ENCODE assay signal across 22 cellular contexts in genomic region chr12:1064317-1064716, GRCh38.
DNase-seq lines count a peak whose midpoint lies in the region; ATAC-seq, FAIRE-seq and TF ChIP-seq lines count a peak whose summit lies in the region.
"Had no signal": no experiment of that assay in that cellular context is flagged by ENCODE, and none has a peak within 500 bp of the region (broad histone marks: within the 10 kb centered on the region; RNA-seq: fewer than 3 reads in every experiment).

No MANE protein-coding gene starts in this region.

- TF ChIP-seq EP300 in K562 (IDR thresholded peaks at IDR 0.05; ENCODE audit: low read length) = no peak

- H3K4me1 ChIP-seq in HEK293 (ENCODE audit: control insufficient read depth, insufficient read depth, low read length) (peaks cover 5% of the 10 kb centered on the region; the same call in 1 of the 2 replicates), K562 (replicated peaks in 1 of 2; ENCODE audit: control insufficient read depth in 2 of 2, insufficient read depth in 2 of 2, low read length in 2 of 2) (no peaks in the 10 kb centered on the region)
- H3K4me1 ChIP-seq in effector memory CD4-positive, alpha-beta T cell (ENCODE audit: control insufficient read depth, insufficient read depth, low read length, poor library complexity, severe bottlenecking) = no peaks in the 10 kb centered on the region
- H3K4me1 ChIP-seq: A549, Caco-2 had no signal

- no peaks in the 10 kb centered on the region for H3K9me1 ChIP-seq in K562 (ENCODE audit: control insufficient read depth, insufficient read depth, low read length)

- TF ChIP-seq POLR2A in K562 (conservative IDR thresholded peaks at IDR 0.05) = no peak

- DNase-seq in activated CD4-positive, alpha-beta T cell treated with anti-CD3 and anti-CD28 coated beads, Interleukin-2, amount 10 ng/mL, durations not matched to agents 24 days and 14 days = peak; percentile 12
- no peak for DNase-seq in activated CD4-positive, alpha-beta T cell treated with anti-CD3 and anti-CD28 coated beads, Interleukin-2, amount 10 ng/mL, durations not matched to agents 7 days and 5 days
- DNase-seq in K562 (ENCODE audit: extremely low read depth in 1 of 4, low spot score in 3 of 4) = no peak
- DNase-seq in effector memory CD4-positive, alpha-beta T cell = no peak
- no peak for DNase-seq in NCI-H1694 treated with DMSO at 0.1 percent for 48 hours (lab: John Stamatoyannopoulos, UW)
- DNase-seq: AML-193; Caco-2; Calu3; CD4-positive, alpha-beta T cell; CD8-positive, alpha-beta T cell; DMS79 treated with DMSO at 0.1 percent for 48 hours; GF-D8 had no signal

- H3K4me3 Mint-ChIP-seq in activated CD4-positive, alpha-beta T cell treated with anti-CD3 and anti-CD28 coated beads, Interleukin-2, amount 10 ng/mL, durations not matched to agents 24 days and 14 days = no peak overlapping the region
- H3K4me3 Mint-ChIP-seq in activated CD4-positive, alpha-beta T cell treated with anti-CD3 and anti-CD28 coated beads, Interleukin-2, amount 10 ng/mL, durations not matched to agents 7 days and 5 days = no peak overlapping the region
- H3K4me3 Mint-ChIP-seq: B cell; CD4-positive, alpha-beta T cell; CD8-positive, alpha-beta T cell had no signal

- H3K27ac ChIP-seq in HEK293 (ENCODE audit: extremely low read depth, low read depth, low read length) (no peak overlapping the region), K562 (ENCODE audit: extremely low read depth, low read depth, low read length) (no peak overlapping the region)
- no peak overlapping the region for H3K27ac ChIP-seq in effector memory CD4-positive, alpha-beta T cell (ENCODE audit: insufficient read depth, low read length, poor library complexity, severe bottlenecking)
- H3K27ac ChIP-seq: 22Rv1; A549; BLaER1 treated with 17β-estradiol and CSF1 and Interleukin-3, amounts not matched to agents 10 nM and 100 nM; C4-2B had no signal

- H3K36me3 ChIP-seq in HEK293 (ENCODE audit: control insufficient read depth in 2 of 2, insufficient read depth in 1 of 2, low read length in 2 of 2) (no peaks in the 10 kb centered on the region; a peak in 1 of 3 replicates), K562 (ENCODE audit: control insufficient read depth, insufficient read depth, low read length) (no peaks in the 10 kb centered on the region)
- H3K36me3 ChIP-seq in effector memory CD4-positive, alpha-beta T cell (ENCODE audit: control insufficient read depth, insufficient read depth, low read length) = no peaks in the 10 kb centered on the region

- no TSS peak for BruUV-seq in K562 (replicated peaks; lab: Mats Ljungman, UMichigan)

- H3K27me3 Mint-ChIP-seq in activated CD4-positive, alpha-beta T cell treated with anti-CD3 and anti-CD28 coated beads, Interleukin-2, amount 10 ng/mL, durations not matched to agents 24 days and 14 days = no peaks in the 10 kb centered on the region
- no peaks in the 10 kb centered on the region for H3K27me3 Mint-ChIP-seq in activated CD4-positive, alpha-beta T cell treated with anti-CD3 and anti-CD28 coated beads, Interleukin-2, amount 10 ng/mL, durations not matched to agents 7 days and 5 days
- H3K27me3 Mint-ChIP-seq: B cell; CD4-positive, alpha-beta T cell had no signal

- no peak for ATAC-seq in K562
- ATAC-seq: A549; CD8-positive, alpha-beta T cell had no signal

- FAIRE-seq in K562 (lab: Jason Lieb, UNC) = no peak
- FAIRE-seq: D721Med, G401.6, GM12891, GM19239 had no signal

- H3K9me3 ChIP-seq in HEK293 (ENCODE audit: control insufficient read depth, insufficient read depth, low read depth, low read length) (no peaks in the 10 kb centered on the region), K562 (replicated peaks; ENCODE audit: control insufficient read depth, insufficient read depth, low read depth, low read length) (peaks cover under 1% of the 10 kb centered on the region; the same call in 1 of the 2 replicates)
- H3K9me3 ChIP-seq in effector memory CD4-positive, alpha-beta T cell (ENCODE audit: control insufficient read depth, low read length) = no peaks in the 10 kb centered on the region

- WGBS in K562 (ENCODE audit: insufficient coverage, low coverage, missing lambda C conversion rate) = 90% methylated on average over 2 of the region's 2 CpGs

- TF ChIP-seq RAD21 in K562 (CRISPR knock-in tag; conservative IDR thresholded peaks at IDR 0.05 in 1 of 2, IDR thresholded peaks at IDR 0.05 in 1 of 2) = no peak

- H3K79me2 ChIP-seq in K562 (ENCODE audit: control insufficient read depth, insufficient read depth, low read length) = no peaks in the 10 kb centered on the region

- no peaks in the 10 kb centered on the region for H4K20me1 ChIP-seq in K562 (replicated peaks; ENCODE audit: control insufficient read depth, insufficient read depth, low read length)

- H3K9ac ChIP-seq in K562 (ENCODE audit: insufficient read depth in 1 of 2, low read depth in 2 of 2, low read length in 2 of 2) = no peak overlapping the region
- H3K9ac ChIP-seq: BLaER1 treated with 17β-estradiol and CSF1 and Interleukin-3, amounts not matched to agents 10 nM and 100 nM had no signal

- in situ Hi-C loops in K562 (cut with MboI) = no loop called here

- intact Hi-C loops in activated CD4-positive, alpha-beta T cell treated with anti-CD3 and anti-CD28 coated beads, Interleukin-2, amount 10 ng/mL, durations not matched to agents 24 days and 14 days (cut with micrococcal nuclease) = no loop called here
- intact Hi-C loops in K562 (cut with micrococcal nuclease) = no loop called here

- no peak overlapping the region for H3K27ac Mint-ChIP-seq in activated CD4-positive, alpha-beta T cell treated with anti-CD3 and anti-CD28 coated beads, Interleukin-2, amount 10 ng/mL, durations not matched to agents 24 days and 14 days
- no peak overlapping the region for H3K27ac Mint-ChIP-seq in activated CD4-positive, alpha-beta T cell treated with anti-CD3 and anti-CD28 coated beads, Interleukin-2, amount 10 ng/mL, durations not matched to agents 7 days and 5 days
- H3K27ac Mint-ChIP-seq: B cell; CD4-positive, alpha-beta T cell; CD8-positive, alpha-beta T cell had no signal

- POLR2A ChIA-PET in activated CD4-positive, alpha-beta T cell treated with anti-CD3 and anti-CD28 coated beads, Interleukin-2, amount 10 ng/mL, durations not matched to agents 7 days and 5 days (lab: Charles Lee) = interaction anchor here (0.6 kb wide), 1 partner anchor 404 kb away, joined by 3 read pairs; no protein-coding TSS in a partner anchor
- POLR2A ChIA-PET in HEK293 (lab: Yijun Ruan, JAX) (no interaction called here), K562 (lab: Yijun Ruan, JAX) (interaction anchor here (0.6 kb wide), 2 partner anchors 81 to 543 kb away, joined by 3 read pairs; no protein-coding TSS in a partner anchor)

- H3K27me3 ChIP-seq in K562 (ENCODE audit: control insufficient read depth in 2 of 2, insufficient read depth in 2 of 2, low read length in 2 of 2) = no peaks in the 10 kb centered on the region
- H3K27me3 ChIP-seq in effector memory CD4-positive, alpha-beta T cell (replicated peaks; ENCODE audit: control insufficient read depth, insufficient read depth, low read length, poor library complexity, severe bottlenecking) = no peaks in the 10 kb centered on the region
- H3K27me3 ChIP-seq: BLaER1 treated with 17β-estradiol and CSF1 and Interleukin-3, amounts not matched to agents 10 nM and 100 nM had no signal

- CTCF ChIA-PET in activated CD4-positive, alpha-beta T cell treated with anti-CD3 and anti-CD28 coated beads, Interleukin-2, amount 10 ng/mL, durations not matched to agents 7 days and 5 days (lab: Charles Lee) = no interaction called here
- CTCF ChIA-PET in HEK293 (lab: Yijun Ruan, JAX) = no interaction called here
- CTCF ChIA-PET in K562 (lab: Yijun Ruan, JAX; ENCODE audit: low intra/inter-chr PET ratio) = no interaction called here

- no peak overlapping the region for H3K4me2 ChIP-seq in K562 (ENCODE audit: insufficient read depth, low read length)
- H3K4me2 ChIP-seq: A549; BLaER1 treated with 17β-estradiol and CSF1 and Interleukin-3, amounts not matched to agents 10 nM and 100 nM had no signal

- TF ChIP-seq CTCF in HEK293 (tag by site-specific recombination; IDR thresholded peaks at IDR 0.05) (no peak), K562 (IDR thresholded peaks at IDR 0.05 in 2 of 3, conservative IDR thresholded peaks at IDR 0.05 in 1 of 3; ENCODE audit: insufficient read depth in 2 of 3, low read depth in 1 of 3, low read length in 3 of 3) (no peak)

- no peak overlapping the region for H2AFZ ChIP-seq in K562 (ENCODE audit: low read depth, low read length)

- H3K4me1 Mint-ChIP-seq in activated CD4-positive, alpha-beta T cell treated with anti-CD3 and anti-CD28 coated beads, Interleukin-2, amount 10 ng/mL, durations not matched to agents 24 days and 14 days = no peaks in the 10 kb centered on the region
- H3K4me1 Mint-ChIP-seq in activated CD4-positive, alpha-beta T cell treated with anti-CD3 and anti-CD28 coated beads, Interleukin-2, amount 10 ng/mL, durations not matched to agents 7 days and 5 days = peaks cover 2% of the 10 kb centered on the region
- H3K4me1 Mint-ChIP-seq: B cell had no signal

- H3K4me3 ChIP-seq in HEK293 (ENCODE audit: low read depth, low read length) = no peak overlapping the region
- H3K4me3 ChIP-seq in K562 = no peak overlapping the region
- no peak overlapping the region for H3K4me3 ChIP-seq in effector memory CD4-positive, alpha-beta T cell (ENCODE audit: insufficient read depth, low read depth, low read length, poor library complexity, severe bottlenecking)
- H3K4me3 ChIP-seq: A549; BLaER1 treated with 17β-estradiol and CSF1 and Interleukin-3, amounts not matched to agents 10 nM and 100 nM had no signal

- H3K9me3 Mint-ChIP-seq in activated CD4-positive, alpha-beta T cell treated with anti-CD3 and anti-CD28 coated beads, Interleukin-2, amount 10 ng/mL, durations not matched to agents 24 days and 14 days = peaks cover 25% of the 10 kb centered on the region
- peaks cover 27% of the 10 kb centered on the region for H3K9me3 Mint-ChIP-seq in activated CD4-positive, alpha-beta T cell treated with anti-CD3 and anti-CD28 coated beads, Interleukin-2, amount 10 ng/mL, durations not matched to agents 7 days and 5 days

- peaks cover 30% of the 10 kb centered on the region for H3K36me3 Mint-ChIP-seq in activated CD4-positive, alpha-beta T cell treated with anti-CD3 and anti-CD28 coated beads, Interleukin-2, amount 10 ng/mL, durations not matched to agents 24 days and 14 days (ENCODE audit: low read depth)
- H3K36me3 Mint-ChIP-seq in activated CD4-positive, alpha-beta T cell treated with anti-CD3 and anti-CD28 coated beads, Interleukin-2, amount 10 ng/mL, durations not matched to agents 7 days and 5 days (ENCODE audit: low read depth) = peaks cover 37% of the 10 kb centered on the region

TF ChIP-seq in HEK293, 187 proteins besides CTCF, POLR2A, EP300 and RAD21:
- TF ChIP-seq HOXA7 (CRISPR knock-in tag; IDR thresholded peaks at IDR 0.05; ENCODE audit: borderline replicate concordance) = no peak
- TF ChIP-seq ZNF121 (tag by site-specific recombination; IDR thresholded peaks at IDR 0.05) = peak; percentile 87
- TF ChIP-seq ZNF558 (tag by site-specific recombination; IDR thresholded peaks at IDR 0.05) = no peak

TF ChIP-seq in K562, 482 proteins besides CTCF, POLR2A, EP300 and RAD21:
- peak; percentile 78 for TF ChIP-seq ZNF121 (CRISPR knock-in tag; conservative IDR thresholded peaks at IDR 0.05)
- TF ChIP-seq PHF21A (IDR thresholded peaks at IDR 0.05; ENCODE audit: borderline replicate concordance, low read depth) = no peak
- TF ChIP-seq SNIP1 (IDR thresholded peaks at IDR 0.05; ENCODE audit: low read depth) = no peak
